19 cellular contexts compared by ENCODE assay signal in genomic region chr20:8427419-8428065, GRCh38.
DNase-seq lines count a peak whose midpoint lies in the region; ATAC-seq and TF ChIP-seq lines count a peak whose summit lies in the region.
"Had no signal": no experiment of that assay in that cellular context is flagged by ENCODE, and none has a peak within 500 bp of the region (broad histone marks: within the 10 kb centered on the region; RNA-seq: fewer than 3 reads in every experiment).

No MANE protein-coding gene starts in this region.

- TF ChIP-seq EP300 in SK-N-SH (IDR thresholded peaks at IDR 0.05; ENCODE audit: borderline replicate concordance in 1 of 2, low read depth in 1 of 2, low read length in 1 of 2), result no peak

- no peaks in the 10 kb centered on the region for H4K20me1 ChIP-seq in SK-N-SH (ENCODE audit: insufficient read depth)
- H4K20me1 ChIP-seq: BLaER1 treated with 17β-estradiol and CSF1 and Interleukin-3, amounts not matched to agents 10 nM and 100 nM had no signal

- intact Hi-C loops in left ventricle myocardium inferior (cut with micrococcal nuclease), result no loop called here
- intact Hi-C loops in sciatic nerve (cut with DNase I), result no loop called here

- H3K9me3 ChIP-seq in SK-N-SH (no peaks in the 10 kb centered on the region), left ventricle myocardium inferior (replicated peaks) (no peaks in the 10 kb centered on the region)
- H3K9me3 ChIP-seq: A549 had no signal

- peaks cover 16% of the 10 kb centered on the region for H3F3A ChIP-seq in SK-N-SH (replicated peaks; ENCODE audit: insufficient read depth)

- CTCF ChIA-PET in SK-N-SH (lab: Yijun Ruan, JAX), result no interaction called here

- H2AFZ ChIP-seq in SK-N-SH (ENCODE audit: low read depth), result no peak overlapping the region

- ATAC-seq in SK-N-SH treated with all-trans-retinoic acid at 6 μM for 48 hours, result no peak
- ATAC-seq in sciatic nerve, result peak; percentile 48
- no peak for ATAC-seq in GM18870 (IDR thresholded peaks at IDR 0.05; ENCODE audit: unreplicated experiment)
- ATAC-seq in GM21825 (IDR thresholded peaks at IDR 0.05; ENCODE audit: unreplicated experiment), result no peak
- ATAC-seq: A549; stimulated activated effector memory CD8-positive, alpha-beta T cell treated with anti-CD3 and anti-CD28 coated beads, Interleukin-12 subunit alpha, Interleukin-12 subunit beta, amount 100 ng/mL, for 72 hours; T-cell had no signal

- DNase-seq in SK-N-SH (no peak), SKM-1 (lab: John Stamatoyannopoulos, UW; ENCODE audit: unreplicated experiment) (peak; percentile 21), left ventricle myocardium inferior (no peak), sciatic nerve (ENCODE audit: low spot score) (no peak), hippocampal formation (lab: John Stamatoyannopoulos, UW) (no peak)
- DNase-seq: activated B cell treated with CpG ODN at 0.5 μM for 24 hours; activated CD4-positive, alpha-beta memory T cell treated with anti-CD3 and anti-CD28 coated beads, Interleukin-2, amount 10 ng/mL, durations not matched to agents 7 days and 5 days; activated naive CD4-positive, alpha-beta T cell treated with anti-CD3 and anti-CD28 coated beads, Interleukin-2, amount 50 U/mL, for 16 hours; activated T-cell treated with anti-CD3 and anti-CD28 coated beads, Interleukin-2, amount 50 U/mL, for 24 hours; DMS 273 treated with DMSO at 0.1 percent for 48 hours; Karpas-422; NCI-H1417 treated with DMSO at 0.1 percent for 48 hours; T-cell had no signal

- H3K4me2 ChIP-seq in SK-N-SH, result no peak overlapping the region
- H3K4me2 ChIP-seq: A549 had no signal

- H3K4me1 ChIP-seq in SK-N-SH (ENCODE audit: control insufficient read depth in 1 of 2, insufficient read depth in 2 of 2, low read depth in 1 of 2, low read length in 1 of 2), result peaks cover 29 to 46% of the 10 kb centered on the region in 2 experiments
- H3K4me1 ChIP-seq in left ventricle myocardium inferior, result peaks cover 46% of the 10 kb centered on the region
- H3K4me1 ChIP-seq: A549 had no signal

- POLR2A ChIA-PET in SK-N-SH (lab: Yijun Ruan, JAX), result no interaction called here

- TF ChIP-seq RAD21 in SK-N-SH (IDR thresholded peaks at IDR 0.05; ENCODE audit: low read length), result no peak

- H3K79me2 ChIP-seq in SK-N-SH (ENCODE audit: insufficient read depth), result peaks cover 4% of the 10 kb centered on the region; the same call in 1 of the 2 replicates

- no peak overlapping the region for H3K9ac ChIP-seq in SK-N-SH
- H3K9ac ChIP-seq: BLaER1 treated with 17β-estradiol and CSF1 and Interleukin-3, amounts not matched to agents 10 nM and 100 nM had no signal

- H3K27me3 ChIP-seq in SK-N-SH (ENCODE audit: insufficient read depth) (no peaks in the 10 kb centered on the region), left ventricle myocardium inferior (ENCODE audit: low read depth) (no peaks in the 10 kb centered on the region)
- H3K27me3 ChIP-seq: BLaER1 treated with 17β-estradiol and CSF1 and Interleukin-3, amounts not matched to agents 10 nM and 100 nM had no signal

- no peak overlapping the region; a peak in 1 of 4 replicates for H3K27ac ChIP-seq in SK-N-SH (ENCODE audit: low read depth in 2 of 2, low read length in 1 of 2)
- peak overlapping the region; percentile 4 for H3K27ac ChIP-seq in left ventricle myocardium inferior (replicated peaks)
- H3K27ac ChIP-seq: A549 had no signal

- no peak for TF ChIP-seq CTCF in SK-N-SH (IDR thresholded peaks at IDR 0.05)
- no peak for TF ChIP-seq CTCF in left ventricle myocardium inferior (IDR thresholded peaks at IDR 0.05; ENCODE audit: borderline replicate concordance)

- H3K4me3 ChIP-seq in SK-N-SH (ENCODE audit: low read depth in 2 of 2, low read length in 1 of 2) (no peak overlapping the region), left ventricle myocardium inferior (no peak overlapping the region)
- H3K4me3 ChIP-seq: A549; BLaER1 treated with 17β-estradiol and CSF1 and Interleukin-3, amounts not matched to agents 10 nM and 100 nM had no signal

- WGBS in SK-N-SH (ENCODE audit: low lambda C conversion rate), result 66% methylated on average over 2 of the region's 2 CpGs

- H3K9me2 ChIP-seq in SK-N-SH, result no peaks in the 10 kb centered on the region

- H3K36me3 ChIP-seq in SK-N-SH (replicated peaks in 1 of 2; ENCODE audit: control insufficient read depth in 1 of 2, insufficient read depth in 2 of 2, low read length in 1 of 2), result no peaks in the 10 kb centered on the region
- no peaks in the 10 kb centered on the region for H3K36me3 ChIP-seq in left ventricle myocardium inferior
- H3K36me3 ChIP-seq: BLaER1 treated with 17β-estradiol and CSF1 and Interleukin-3, amounts not matched to agents 10 nM and 100 nM had no signal

TF ChIP-seq in SK-N-SH, 30 proteins besides CTCF, POLR2A, EP300 and RAD21 (continues in another document):
- TF ChIP-seq GATA2 (CRISPR knock-in tag; IDR thresholded peaks at IDR 0.05), result no peak
- TF ChIP-seq GABPA (IDR thresholded peaks at IDR 0.05; ENCODE audit: low read depth), result no peak
- TF ChIP-seq, protein P1, sequence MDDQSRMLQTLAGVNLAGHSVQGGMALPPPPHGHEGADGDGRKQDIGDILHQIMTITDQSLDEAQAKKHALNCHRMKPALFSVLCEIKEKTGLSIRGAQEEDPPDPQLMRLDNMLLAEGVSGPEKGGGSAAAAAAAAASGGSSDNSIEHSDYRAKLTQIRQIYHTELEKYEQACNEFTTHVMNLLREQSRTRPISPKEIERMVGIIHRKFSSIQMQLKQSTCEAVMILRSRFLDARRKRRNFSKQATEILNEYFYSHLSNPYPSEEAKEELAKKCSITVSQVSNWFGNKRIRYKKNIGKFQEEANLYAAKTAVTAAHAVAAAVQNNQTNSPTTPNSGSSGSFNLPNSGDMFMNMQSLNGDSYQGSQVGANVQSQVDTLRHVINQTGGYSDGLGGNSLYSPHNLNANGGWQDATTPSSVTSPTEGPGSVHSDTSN (IDR thresholded peaks at IDR 0.05), result 0 out of 2 replicates have a peak, but pooled peaks have one; percentile 22
- TF ChIP-seq RXRA (IDR thresholded peaks at IDR 0.05; ENCODE audit: borderline replicate concordance, low read depth), result no peak
- TF ChIP-seq, protein P2, sequence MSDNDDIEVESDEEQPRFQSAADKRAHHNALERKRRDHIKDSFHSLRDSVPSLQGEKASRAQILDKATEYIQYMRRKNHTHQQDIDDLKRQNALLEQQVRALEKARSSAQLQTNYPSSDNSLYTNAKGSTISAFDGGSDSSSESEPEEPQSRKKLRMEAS (IDR thresholded peaks at IDR 0.05; ENCODE audit: low read depth), result no peak

TF ChIP-seq in SK-N-SH treated with all-trans-retinoic acid at 6 μM for 48 hours, 23 proteins besides CTCF, POLR2A, EP300 and RAD21:
- no peak for TF ChIP-seq BACH2 (CRISPR knock-in tag; IDR thresholded peaks at IDR 0.05; ENCODE audit: borderline replicate concordance)
- no peak for TF ChIP-seq CSDC2 (CRISPR knock-in tag; IDR thresholded peaks at IDR 0.05)
